Comparison of ENCODE assay signal across 8 cellular contexts in the genomic region with DNA sequence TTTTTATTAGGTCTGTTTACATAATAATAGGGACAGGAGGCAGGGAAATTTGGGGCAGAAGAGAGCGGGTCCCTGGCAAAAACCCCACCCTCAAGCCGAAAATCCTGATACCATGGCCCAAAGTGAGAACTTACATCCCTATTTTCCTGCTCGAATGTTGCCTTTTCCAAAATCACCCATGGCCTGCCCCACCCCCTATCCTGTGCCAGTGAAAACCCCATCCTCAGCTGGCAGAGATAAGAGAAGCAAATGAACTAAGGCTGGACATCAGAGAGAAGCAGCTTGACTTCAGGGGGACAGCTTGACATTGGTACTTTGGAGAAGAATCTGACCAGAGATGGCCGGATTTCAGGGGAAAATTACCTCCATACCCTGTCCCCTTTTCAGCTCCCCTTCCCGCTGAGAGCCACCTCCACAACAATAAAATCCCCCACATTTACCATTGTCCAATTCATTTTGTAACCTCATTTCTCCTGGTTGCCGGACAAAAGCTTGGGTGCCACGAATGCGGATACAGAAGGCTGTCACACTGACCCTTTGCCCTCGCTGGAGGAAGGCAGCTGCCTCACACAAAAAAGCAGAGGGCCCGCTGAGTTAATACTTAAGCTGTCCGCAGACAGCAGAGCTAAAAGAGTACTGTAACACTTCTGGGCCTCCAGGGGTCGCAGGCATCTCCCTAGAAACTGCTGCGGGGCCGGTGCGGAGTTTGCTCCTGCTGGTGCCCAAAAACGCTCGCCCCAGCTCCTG.
DNase-seq lines count a peak whose midpoint lies in the region; ATAC-seq and TF ChIP-seq lines count a peak whose summit lies in the region.

No MANE protein-coding gene starts in this region.

- TF ChIP-seq CTCF in cardiac fibroblast (IDR thresholded peaks at IDR 0.05; ENCODE audit: low read depth, low read length): peak; percentile 64

- H3K4me3 ChIP-seq in cardiac fibroblast (replicated peaks in 1 of 2; ENCODE audit: low read depth in 2 of 2, low read length in 2 of 2): no peak overlapping the region

- DNase-seq in EH (ENCODE audit: low read depth): peak; percentile 54
- peak; percentile 18 for DNase-seq in HuH-7.5 (ENCODE audit: low spot score)
- peak; percentile 44 to 68 for DNase-seq in cardiac fibroblast (ENCODE audit: low read depth in 2 of 2)
- DNase-seq in medulla oblongata (ENCODE audit: extremely low spot score): peak; percentile 29
- no peak for DNase-seq in DMS79 (lab: John Stamatoyannopoulos, UW)
- DNase-seq in SW 1271 (lab: John Stamatoyannopoulos, UW): no peak

- no peak for ATAC-seq in HG02981 (IDR thresholded peaks at IDR 0.05; ENCODE audit: unreplicated experiment)
- no peak for ATAC-seq in GM18873 (IDR thresholded peaks at IDR 0.05; ENCODE audit: low FRiP score, unreplicated experiment)

Comparison
In these comparisons a context has a peak if more than half of its experiments do, and no peak if none do; other contexts are left out.
1. DNase-seq: peak in EH (single experiment), HuH-7.5 (single experiment), cardiac fibroblast (2 of 2) and medulla oblongata (single experiment); none in DMS79 (single experiment) and SW 1271 (0 of 2).